In the genomic region with DNA sequence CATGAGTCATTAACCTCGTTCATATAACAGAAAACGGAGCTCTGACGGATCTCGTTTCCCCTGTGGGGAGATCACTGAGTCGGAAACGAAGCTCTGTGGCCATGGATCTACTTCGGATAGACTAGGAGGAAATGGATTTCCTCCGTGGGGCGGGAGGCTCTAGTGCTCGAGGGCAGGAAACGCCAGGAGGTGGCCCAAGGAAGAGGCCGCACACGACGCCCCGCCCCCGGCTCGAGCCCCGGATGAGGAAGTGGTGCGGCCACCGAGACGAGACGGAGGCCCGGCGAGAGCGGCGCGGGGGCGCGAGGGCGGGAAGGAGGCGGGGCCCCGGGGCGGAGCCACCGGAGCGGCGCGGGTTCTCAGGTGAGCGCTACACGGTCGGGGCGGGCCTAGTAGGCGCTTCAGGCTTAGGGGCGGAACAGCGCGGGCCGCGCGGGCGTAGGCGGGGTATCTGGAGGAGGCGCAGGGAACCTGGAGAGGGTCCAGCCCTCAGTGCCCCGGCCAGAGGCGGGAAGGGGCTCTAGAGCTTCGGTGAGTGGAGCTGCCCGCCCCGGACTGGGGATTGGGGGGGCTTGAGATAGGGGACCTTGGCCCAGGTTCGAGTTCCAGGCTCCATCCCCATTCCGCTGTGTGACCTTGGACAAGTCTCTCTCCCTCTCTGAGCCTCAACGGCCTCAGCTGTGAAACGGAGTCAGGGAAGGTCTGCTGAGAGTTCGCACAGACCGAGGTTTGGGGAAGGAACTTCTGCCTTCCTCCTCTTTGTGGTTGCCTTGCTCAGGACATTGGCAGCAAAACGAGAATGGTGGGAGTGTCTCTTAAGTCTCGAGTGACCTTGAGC, we compare ENCODE assay signal across 8 cellular contexts. TPM values are rescaled to one million over a fixed set of nuclear protein-coding genes. Genes with fewer than 3 reads are reported as not detected.
DNase-seq lines count a peak whose midpoint lies in the region; ATAC-seq lines count a peak whose summit lies in the region.

DEPDC5 (plus strand) TSS at position 386 of the 838 bp plus-strand sequence. CDS start 903 bp downstream, outside the sequence.

- ATAC-seq in GM19351 (IDR thresholded peaks at IDR 0.05; ENCODE audit: unreplicated experiment), result peak; percentile 67
- ATAC-seq in HG03520 (IDR thresholded peaks at IDR 0.05; ENCODE audit: unreplicated experiment), result peak; percentile 64
- peak; percentile 87 for ATAC-seq in left lobe of liver

- H3K27me3 ChIP-seq in BLaER1 treated with 17β-estradiol and CSF1 and Interleukin-3, amounts not matched to agents 10 nM and 100 nM, result no peaks in the 10 kb centered on the region

- peak within 1 kb of the TSS; percentile 84 to 98 (median 93) for H3K4me2 ChIP-seq in BLaER1 treated with 17β-estradiol and CSF1 and Interleukin-3, amounts not matched to agents 10 nM and 100 nM

- H4K20me1 ChIP-seq in BLaER1 treated with 17β-estradiol and CSF1 and Interleukin-3, amounts not matched to agents 10 nM and 100 nM, result peaks cover 0 to 9% (median 0%) of the 10 kb centered on the region in 11 experiments; a peak in 5 of 22 replicates

- peaks cover 44 to 62% (median 47%) of the 10 kb centered on the region in 10 experiments for H3K4me1 ChIP-seq in BLaER1 treated with 17β-estradiol and CSF1 and Interleukin-3, amounts not matched to agents 10 nM and 100 nM

- H3K9me3 ChIP-seq in BLaER1 treated with 17β-estradiol and CSF1 and Interleukin-3, amounts not matched to agents 10 nM and 100 nM (replicated peaks in 1 of 11), result no peaks in the 10 kb centered on the region

- peak within 1 kb of the TSS; percentile 87 to 98 (median 95) for H3K27ac ChIP-seq in BLaER1 treated with 17β-estradiol and CSF1 and Interleukin-3, amounts not matched to agents 10 nM and 100 nM

- peaks cover 16 to 38% (median 26%) of the 10 kb centered on the region in 11 experiments for H3K36me3 ChIP-seq in BLaER1 treated with 17β-estradiol and CSF1 and Interleukin-3, amounts not matched to agents 10 nM and 100 nM

- peak; percentile 80 for DNase-seq in NCI-H748 treated with DMSO at 0.1 percent for 48 hours (lab: John Stamatoyannopoulos, UW)
- DNase-seq in activated CD4-positive, alpha-beta T cell treated with anti-CD3 and anti-CD28 coated beads, Interleukin-2, amount 50 U/mL, for 24 hours (ENCODE audit: low read depth in 1 of 2, low spot score in 1 of 2), result peak; percentile 91 to 92
- DNase-seq in dedifferentiated amniotic fluid mesenchymal stem cell (ENCODE audit: extremely low spot score), result peak; percentile 86
- peak; percentile 98 for DNase-seq in left lobe of liver (ENCODE audit: low spot score)
- peak; percentile 96 for DNase-seq in stimulated activated CD4-positive, alpha-beta T cell treated with anti-CD3 and anti-CD28 coated beads, Interleukin-2, amount 100 ng/mL, for 4 hours (ENCODE audit: low read depth)

- H3K4me3 ChIP-seq in BLaER1 treated with 17β-estradiol and CSF1 and Interleukin-3, amounts not matched to agents 10 nM and 100 nM, result peak within 1 kb of the TSS; percentile 82 to 97 (median 88)

- H3K9ac ChIP-seq in BLaER1 treated with 17β-estradiol and CSF1 and Interleukin-3, amounts not matched to agents 10 nM and 100 nM, result peak within 1 kb of the TSS; percentile 84 to 95 (median 91)

RNA-seq across cellular contexts. Expression of gene DEPDC5, which starts in this region (rescaled TPM):
- 18.1 TPM for total RNA-seq in left lobe of liver

Comparison
In these comparisons a context has a peak if more than half of its experiments do, and no peak if none do; other contexts are left out.
1. Peak in every context shown above with its lines: DNase-seq, ATAC-seq, H3K4me3 ChIP-seq and H3K27ac ChIP-seq.